In genomic region chr16:17252064-17252463, GRCh38 we compare ENCODE assay signal across 18 cellular contexts.
"Had no signal": no experiment of that assay in that cellular context is flagged by ENCODE, and none has a peak within 500 bp of the region (broad histone marks: within the 10 kb centered on the region; RNA-seq: fewer than 3 reads in every experiment).

No MANE protein-coding gene starts in this region.

- DNase-seq: activated CD4-positive, alpha-beta T cell treated with anti-CD3 and anti-CD28 coated beads, Interleukin-2, amount 50 U/mL, for 4 hours; activated gamma-delta T cell treated with Interleukin-2 at 50 U/mL for 16 hours; activated naive CD8-positive, alpha-beta T cell treated with anti-CD3 and anti-CD28 coated beads for 36 hours; activated T-cell treated with anti-CD3 and anti-CD28 coated beads, Interleukin-2, amount 50 U/mL, for 1 hour; anterior cingulate cortex; dermis blood vessel endothelial cell; glutamatergic neuron; left colon; naive B cell; retina; stimulated activated CD4-positive, alpha-beta T cell treated with anti-CD3 and anti-CD28 coated beads, Interleukin-4, amount 100 ng/mL, for 4 hours had no signal

- H3K4me1 ChIP-seq: breast epithelium, tibial nerve, vagina had no signal

- FAIRE-seq: endometrium, TTC549 had no signal

- H3K27me3 ChIP-seq: breast epithelium, tibial nerve, vagina had no signal

- H3K4me3 ChIP-seq: breast epithelium, lung, skin epidermis, tibial nerve, vagina had no signal

- H3K9me3 ChIP-seq: breast epithelium, tibial nerve, vagina had no signal

- H3K36me3 ChIP-seq: breast epithelium, vagina had no signal

- H3K27ac ChIP-seq: breast epithelium, skin epidermis, tibial nerve, vagina had no signal
